Comparison of ENCODE assay signal across 8 cellular contexts in the genomic region with DNA sequence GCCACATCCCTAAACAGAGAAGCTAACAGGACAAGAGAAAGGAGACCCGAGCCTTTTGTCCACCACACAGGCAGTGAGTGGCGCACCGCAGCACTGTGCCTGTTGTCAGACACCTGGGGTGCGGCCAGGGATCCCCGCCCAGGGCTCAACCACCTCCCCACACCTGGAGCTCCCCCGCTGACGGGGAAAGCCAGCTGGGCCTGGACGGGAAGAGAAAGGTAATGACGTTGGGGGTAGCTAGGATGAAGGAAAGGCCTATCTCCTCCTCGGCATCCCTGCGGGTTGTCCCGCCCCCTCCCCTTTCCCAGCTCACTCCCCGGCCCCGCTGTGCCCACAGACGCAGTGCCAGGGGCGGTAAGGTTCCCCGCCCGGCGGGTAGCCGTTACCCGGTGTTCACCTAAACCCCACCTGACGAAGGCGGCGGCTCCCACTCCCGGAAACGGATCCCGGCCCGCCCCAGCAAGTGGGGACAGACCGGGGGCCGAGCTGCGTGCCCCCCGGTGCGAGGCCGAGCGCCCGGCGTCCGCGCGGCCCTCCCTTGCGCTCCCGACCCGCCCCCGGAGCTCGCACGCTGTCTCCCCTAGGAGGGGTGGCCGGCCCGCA.
DNase-seq lines count a peak whose midpoint lies in the region; ATAC-seq and TF ChIP-seq lines count a peak whose summit lies in the region.

No MANE protein-coding gene starts in this region.

- H3K4me1 Mint-ChIP-seq in activated naive CD8-positive, alpha-beta T cell treated with anti-CD3 and anti-CD28 coated beads, Interleukin-2, amount 50 U/mL, for 24 hours: peaks cover 44% of the 10 kb centered on the region

- H3K4me3 Mint-ChIP-seq in activated naive CD8-positive, alpha-beta T cell treated with anti-CD3 and anti-CD28 coated beads, Interleukin-2, amount 50 U/mL, for 24 hours: peak overlapping the region; percentile 95

- H3K9me3 ChIP-seq in iPS DF 6.9 (ENCODE audit: control insufficient read depth, insufficient read depth, low read length): no peaks in the 10 kb centered on the region

- H3K9me3 Mint-ChIP-seq in activated naive CD8-positive, alpha-beta T cell treated with anti-CD3 and anti-CD28 coated beads, Interleukin-2, amount 50 U/mL, for 24 hours: no peaks in the 10 kb centered on the region

- TF ChIP-seq CTCF in RWPE1 (conservative IDR thresholded peaks at IDR 0.05; ENCODE audit: low read depth): no peak

- H3K27ac ChIP-seq in RWPE1: peak overlapping the region; percentile 85
- no peak overlapping the region for H3K27ac ChIP-seq in iPS DF 6.9 (ENCODE audit: low read length)
- peak overlapping the region; percentile 10 to 98 (median 88) for H3K27ac ChIP-seq in skin epidermis

- no peaks in the 10 kb centered on the region for H3K27me3 ChIP-seq in iPS DF 6.9 (ENCODE audit: control insufficient read depth, insufficient read depth, low read length)

- peaks cover 3% of the 10 kb centered on the region; the same call in 1 of the 2 replicates for H3K4me1 ChIP-seq in iPS DF 6.9 (ENCODE audit: control insufficient read depth, insufficient read depth, low read length)

- peaks cover 29% of the 10 kb centered on the region for H3K36me3 ChIP-seq in iPS DF 6.9 (ENCODE audit: control insufficient read depth, insufficient read depth, low read length)

- POLR2A ChIA-PET in RWPE1 (lab: Yijun Ruan, JAX; ENCODE audit: low non-redundant PET): interaction anchor here (0.8 to 1.5 kb wide), 3 partner anchors 9 to 27 kb away, joined by 3 to 8 read pairs (median 3); a partner anchor contains a TSS

- no CpG with 5 or more reads among the region's 48 CpGs for WGBS in iPS DF 6.9 (ENCODE audit: insufficient coverage, insufficient read length)

- peaks cover 48% of the 10 kb centered on the region for H3K36me3 Mint-ChIP-seq in activated naive CD8-positive, alpha-beta T cell treated with anti-CD3 and anti-CD28 coated beads, Interleukin-2, amount 50 U/mL, for 24 hours (ENCODE audit: low read depth)

- DNase-seq in RWPE1 (ENCODE audit: low spot score) (peak; percentile 62), iPS DF 6.9 (ENCODE audit: low read depth, low spot score) (no peak), dedifferentiated amniotic fluid mesenchymal stem cell (ENCODE audit: extremely low spot score) (no peak), NOMO-1 treated with DMSO at 0.1 percent for 48 hours (lab: John Stamatoyannopoulos, UW; ENCODE audit: unreplicated experiment) (no peak)
- no peak for DNase-seq in activated naive CD8-positive, alpha-beta T cell treated with anti-CD3 and anti-CD28 coated beads, Interleukin-2, amount 50 U/mL, for 24 hours

- ATAC-seq in GM18867 (IDR thresholded peaks at IDR 0.05; ENCODE audit: unreplicated experiment) (peak; percentile 10), HG03025 (IDR thresholded peaks at IDR 0.05; ENCODE audit: low FRiP score, unreplicated experiment) (peak; percentile 33)
- ATAC-seq in activated naive CD8-positive, alpha-beta T cell treated with anti-CD3 and anti-CD28 coated beads, Interleukin-2, amount 50 U/mL, for 24 hours: peak; percentile 3

- H3K27me3 Mint-ChIP-seq in activated naive CD8-positive, alpha-beta T cell treated with anti-CD3 and anti-CD28 coated beads, Interleukin-2, amount 50 U/mL, for 24 hours: no peaks in the 10 kb centered on the region

- H3K4me3 ChIP-seq in iPS DF 6.9 (ENCODE audit: low read length) (peak overlapping the region; percentile 95), skin epidermis (peak overlapping the region; percentile 85 to 99 (median 92))

- peak overlapping the region; percentile 94 for H3K27ac Mint-ChIP-seq in activated naive CD8-positive, alpha-beta T cell treated with anti-CD3 and anti-CD28 coated beads, Interleukin-2, amount 50 U/mL, for 24 hours

- CTCF ChIA-PET in RWPE1 (lab: Yijun Ruan, JAX): interaction anchor here (1.0 to 1.2 kb wide), 2 partner anchors 9 to 11 kb away, joined by 3 to 5 read pairs; a partner anchor contains a TSS
